9 cellular contexts compared by ENCODE assay signal in the genomic region with DNA sequence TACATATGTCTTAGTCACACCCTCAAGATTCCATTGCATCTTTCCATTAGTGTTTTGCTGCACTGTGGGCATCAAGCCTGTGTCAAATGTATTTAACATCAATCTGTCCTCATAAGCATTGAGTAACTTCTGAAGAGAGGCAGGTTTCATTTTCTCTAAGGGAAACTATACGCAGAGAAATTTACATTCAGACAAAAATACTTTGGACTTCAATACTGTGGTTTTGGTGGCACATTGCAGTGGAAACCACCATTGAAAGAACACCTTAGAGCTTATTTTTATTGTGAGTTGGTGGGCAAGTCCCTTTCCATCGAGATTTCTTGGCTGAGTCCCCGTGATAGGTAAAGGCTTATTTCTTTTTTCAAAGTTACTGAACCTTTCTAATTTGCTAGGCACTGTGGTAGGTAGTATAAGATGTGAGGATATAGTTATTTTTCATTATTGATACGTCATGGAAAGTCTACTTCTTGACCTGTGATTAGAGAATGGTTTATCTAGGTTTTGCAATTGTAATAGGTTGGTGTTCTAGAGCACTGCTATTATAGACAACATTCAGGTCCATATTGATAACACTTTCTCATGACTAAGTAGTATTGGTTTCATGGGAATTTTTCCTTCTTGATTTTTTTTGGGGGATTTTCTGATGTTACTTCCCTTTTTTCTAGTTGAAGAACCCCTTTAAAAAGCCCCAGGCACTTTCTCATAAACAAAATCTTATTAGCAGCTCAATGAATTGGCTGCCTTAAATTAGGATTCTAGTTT.
DNase-seq lines count a peak whose midpoint lies in the region; ATAC-seq, FAIRE-seq and TF ChIP-seq lines count a peak whose summit lies in the region.
"Had no signal": no experiment of that assay in that cellular context is flagged by ENCODE, and none has a peak within 500 bp of the region (broad histone marks: within the 10 kb centered on the region; RNA-seq: fewer than 3 reads in every experiment).

No MANE protein-coding gene starts in this region.

- H3K4me3 ChIP-seq in CD8-positive, alpha-beta memory T cell (ENCODE audit: low read length) = no peak overlapping the region
- no peak overlapping the region for H3K4me3 ChIP-seq in HepG2 (replicated peaks in 1 of 3; ENCODE audit: insufficient read depth in 1 of 3, low read depth in 2 of 3, low read length in 3 of 3)

- H3K27ac Mint-ChIP-seq in CD8-positive, alpha-beta memory T cell = peak overlapping the region in 3 of 8 donors; percentile 6 to 25 (median 24)
- H3K27ac Mint-ChIP-seq: progenitor cell of endocrine pancreas had no signal

- peaks cover 8 to 17% (median 15%) of the 10 kb centered on the region in 3 donors for H3K4me1 Mint-ChIP-seq in CD8-positive, alpha-beta memory T cell

- TF ChIP-seq EP300 in HepG2 (IDR thresholded peaks at IDR 0.05; ENCODE audit: low read depth in 2 of 2, low read length in 2 of 2) (no peak), HepG2 (CRISPR knock-in tag; IDR thresholded peaks at IDR 0.05; ENCODE audit: borderline replicate concordance) (no peak)

- POLR2A ChIA-PET in CD8-positive, alpha-beta memory T cell (lab: Charles Lee) = no interaction called here
- POLR2A ChIA-PET in HepG2 (lab: Yijun Ruan, JAX) = no interaction called here
- POLR2A ChIA-PET in HEK293T (lab: Yijun Ruan, JAX) = no interaction called here

- H4K20me1 ChIP-seq in HepG2 (ENCODE audit: insufficient read depth, low read length) = no peaks in the 10 kb centered on the region

- H3K9me3 Mint-ChIP-seq in CD8-positive, alpha-beta memory T cell = no peaks in the 10 kb centered on the region

- TF ChIP-seq CTCF in HepG2 (CRISPR knock-in tag; IDR thresholded peaks at IDR 0.05) = no peak

- no peaks in the 10 kb centered on the region for H3K9me3 ChIP-seq in CD8-positive, alpha-beta memory T cell (ENCODE audit: low read length)
- H3K9me3 ChIP-seq in HepG2 (ENCODE audit: low read length) = no peaks in the 10 kb centered on the region

- no peak overlapping the region for H3K9ac ChIP-seq in HepG2 (ENCODE audit: insufficient read depth, low read depth, low read length)

- H3K27me3 ChIP-seq in CD8-positive, alpha-beta memory T cell (ENCODE audit: insufficient read depth, low read length, poor library complexity, severe bottlenecking) = no peaks in the 10 kb centered on the region
- no peaks in the 10 kb centered on the region for H3K27me3 ChIP-seq in HepG2 (ENCODE audit: control insufficient read depth in 1 of 2, insufficient read depth in 2 of 2, low read length in 2 of 2)

- intact Hi-C loops in HepG2 (cut with micrococcal nuclease; ENCODE audit: unreplicated experiment) = loop anchor here (10.0 kb wide), 1 partner anchor 1394 kb away; no protein-coding TSS in a partner anchor

- ATAC-seq in GM18909 (IDR thresholded peaks at IDR 0.05; ENCODE audit: poor library complexity, unreplicated experiment) (peak; percentile 90), HG02840 (IDR thresholded peaks at IDR 0.05; ENCODE audit: low FRiP score, unreplicated experiment) (peak; percentile 83), HepG2 (no peak)

- TF ChIP-seq POLR2A in HepG2 (IDR thresholded peaks at IDR 0.05; ENCODE audit: insufficient read depth in 1 of 2, low read depth in 2 of 2, low read length in 2 of 2) = no peak

- TF ChIP-seq RAD21 in HepG2 (CRISPR knock-in tag; IDR thresholded peaks at IDR 0.05) = no peak

- no TSS peak for BruUV-seq in HepG2 (replicated peaks; lab: Mats Ljungman, UMichigan)

- H3K36me3 ChIP-seq in CD8-positive, alpha-beta memory T cell (ENCODE audit: insufficient read depth, low read length) = no peaks in the 10 kb centered on the region
- no peaks in the 10 kb centered on the region for H3K36me3 ChIP-seq in HepG2 (replicated peaks in 1 of 2; ENCODE audit: control insufficient read depth in 1 of 2, insufficient read depth in 2 of 2, low read length in 2 of 2)

- in situ Hi-C loops in HepG2 (cut with HindIII; ENCODE audit: extremely low pct_ligation_motif_present, low pct_unique_long_range_greater_than_20kb) = no loop called here

- CTCF ChIA-PET in CD8-positive, alpha-beta memory T cell (lab: Charles Lee) = no interaction called here
- CTCF ChIA-PET in HepG2 (lab: Yijun Ruan, JAX; ENCODE audit: low intra/inter-chr PET ratio, low total read pairs) (no interaction called here), HEK293T (lab: Yijun Ruan, JAX) (no interaction called here)

- H3K27ac ChIP-seq in CD8-positive, alpha-beta memory T cell (ENCODE audit: low read depth, low read length) = no peak overlapping the region
- no peak overlapping the region for H3K27ac ChIP-seq in HepG2 (ENCODE audit: extremely low read length, insufficient read depth, low read length)

- H3K4me2 ChIP-seq in HepG2 (ENCODE audit: low read depth, low read length) = no peak overlapping the region

- no peak for DNase-seq in CD8-positive, alpha-beta memory T cell
- DNase-seq in NCI-H226 (peak; percentile 51), HepG2 (ENCODE audit: low spot score) (no peak), HEK293T (ENCODE audit: extremely low spot score) (no peak), T-helper 9 cell (no peak), inferior parietal cortex (ENCODE audit: extremely low spot score) (no peak)

- H3K4me1 ChIP-seq in CD8-positive, alpha-beta memory T cell (ENCODE audit: insufficient read depth, low read length) = no peaks in the 10 kb centered on the region
- H3K4me1 ChIP-seq in HepG2 (ENCODE audit: insufficient read depth, low read length) = no peaks in the 10 kb centered on the region

- WGBS in HepG2 (ENCODE audit: low lambda C conversion rate) = 0% methylated on average over 4 of the region's 4 CpGs

- H3K4me3 Mint-ChIP-seq in CD8-positive, alpha-beta memory T cell = peak overlapping the region; percentile 8 to 67 (median 45)

- no peak for FAIRE-seq in HepG2 (lab: Jason Lieb, UNC)

- peaks cover 9 to 19% of the 10 kb centered on the region in 2 donors for H3K27me3 Mint-ChIP-seq in CD8-positive, alpha-beta memory T cell
- H3K27me3 Mint-ChIP-seq: progenitor cell of endocrine pancreas had no signal

- no peaks in the 10 kb centered on the region for H3K36me3 Mint-ChIP-seq in CD8-positive, alpha-beta memory T cell

- H3K79me2 ChIP-seq in HepG2 (ENCODE audit: insufficient read depth, low read length) = no peaks in the 10 kb centered on the region

- no peak overlapping the region for H2AFZ ChIP-seq in HepG2 (ENCODE audit: low read length)

TF ChIP-seq in HepG2, 621 proteins besides CTCF, POLR2A, EP300 and RAD21:
- TF ChIP-seq AGO2 (optimal IDR thresholded peaks at IDR 0.05; ENCODE audit: low read depth, low read length) (no peak), ZNF251 (CRISPR knock-in tag; IDR thresholded peaks at IDR 0.05) (no peak)
- TF ChIP-seq, protein P1, sequence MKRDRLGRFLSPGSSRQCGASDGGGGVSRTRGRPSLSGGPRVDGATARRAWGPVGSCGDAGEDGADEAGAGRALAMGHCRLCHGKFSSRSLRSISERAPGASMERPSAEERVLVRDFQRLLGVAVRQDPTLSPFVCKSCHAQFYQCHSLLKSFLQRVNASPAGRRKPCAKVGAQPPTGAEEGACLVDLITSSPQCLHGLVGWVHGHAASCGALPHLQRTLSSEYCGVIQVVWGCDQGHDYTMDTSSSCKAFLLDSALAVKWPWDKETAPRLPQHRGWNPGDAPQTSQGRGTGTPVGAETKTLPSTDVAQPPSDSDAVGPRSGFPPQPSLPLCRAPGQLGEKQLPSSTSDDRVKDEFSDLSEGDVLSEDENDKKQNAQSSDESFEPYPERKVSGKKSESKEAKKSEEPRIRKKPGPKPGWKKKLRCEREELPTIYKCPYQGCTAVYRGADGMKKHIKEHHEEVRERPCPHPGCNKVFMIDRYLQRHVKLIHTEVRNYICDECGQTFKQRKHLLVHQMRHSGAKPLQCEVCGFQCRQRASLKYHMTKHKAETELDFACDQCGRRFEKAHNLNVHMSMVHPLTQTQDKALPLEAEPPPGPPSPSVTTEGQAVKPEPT (CRISPR knock-in tag; IDR thresholded peaks at IDR 0.05; ENCODE audit: low read depth) = no peak

TF ChIP-seq in HEK293T, 16 proteins besides CTCF, POLR2A, EP300 and RAD21:
- TF ChIP-seq TARDBP (IDR thresholded peaks at IDR 0.05) (no peak), CTBP1 (IDR thresholded peaks at IDR 0.05; ENCODE audit: borderline replicate concordance) (no peak), ARNT (IDR thresholded peaks at IDR 0.05) (no peak), BHLHE40 (IDR thresholded peaks at IDR 0.05; ENCODE audit: borderline replicate concordance) (no peak), FOXA1 (IDR thresholded peaks at IDR 0.05) (no peak), L3MBTL2 (conservative IDR thresholded peaks at IDR 0.05) (no peak), NFRKB (IDR thresholded peaks at IDR 0.05) (no peak)
